In the genomic region with DNA sequence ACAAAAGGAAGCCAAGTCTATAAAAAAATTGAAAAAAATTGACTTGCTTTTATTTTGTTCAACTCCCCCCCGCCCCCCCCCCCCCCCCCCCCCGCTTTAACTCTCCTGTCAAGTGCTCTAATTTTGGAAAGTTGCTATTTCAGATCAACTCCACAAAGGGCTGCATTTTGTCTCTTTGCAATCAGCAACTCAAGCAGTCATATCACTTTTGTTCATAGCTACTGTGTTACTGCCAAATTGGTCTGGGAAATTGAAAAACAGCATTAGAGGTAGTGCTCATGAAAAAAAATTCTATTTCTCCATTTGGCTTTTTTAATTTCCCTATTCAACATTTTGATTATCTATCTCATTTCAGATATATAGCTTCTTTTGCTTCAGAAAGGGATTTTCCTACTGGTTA, we compare ENCODE assay signal across 28 cellular contexts.
"Had no signal": no experiment of that assay in that cellular context is flagged by ENCODE, and none has a peak within 500 bp of the region (broad histone marks: within the 10 kb centered on the region; RNA-seq: fewer than 3 reads in every experiment).

No MANE protein-coding gene starts in this region.

- H3K4me2 ChIP-seq: neural progenitor cell, smooth muscle cell had no signal

- DNase-seq: naive thymus-derived CD4-positive, alpha-beta T cell; natural killer cell; occipital lobe; ovary; posterior cingulate gyrus; psoas muscle; spleen; stimulated activated CD4-positive, alpha-beta T cell treated with anti-CD3 and anti-CD28 coated beads, Interleukin-12 subunit alpha, Interleukin-12 subunit beta, amount 100 ng/mL, for 4 hours; stimulated activated CD4-positive, alpha-beta T cell treated with anti-CD3 and anti-CD28 coated beads, Interleukin-1b, Interleukin-23, amount 100 ng/mL, for 48 hours; stimulated activated CD4-positive, alpha-beta T cell treated with anti-CD3 and anti-CD28 coated beads, Interleukin-4, amount 100 ng/mL, for 1 hour; stimulated activated CD4-positive, alpha-beta T cell treated with anti-CD3 and anti-CD28 coated beads, Interleukin-4, amount 100 ng/mL, for 4 hours; stimulated activated CD8-positive, alpha-beta memory T cell treated with anti-CD3 and anti-CD28 coated beads, Interleukin-4, amount 100 ng/mL, for 48 hours; stimulated activated naive CD4-positive, alpha-beta T cell; stimulated activated naive CD8-positive, alpha-beta T cell treated with anti-CD3 and anti-CD28 coated beads, Interleukin-15, amount 100 ng/mL, for 72 hours; stimulated activated naive CD8-positive, alpha-beta T cell treated with anti-CD3 and anti-CD28 coated beads, Interleukin-15, Interleukin-2, amounts not matched to agents 100 U/mL and 50 U/mL, for 24 hours; substantia nigra; testis; tibial artery; transverse colon; upper lobe of right lung; uterus had no signal

- H2AFZ ChIP-seq: neural progenitor cell, parathyroid adenoma had no signal

- H3K4me1 ChIP-seq: neural progenitor cell, parathyroid adenoma, psoas muscle, spleen, suprapubic skin, testis, tibial artery, transverse colon, upper lobe of right lung, uterus had no signal

- H3K9ac ChIP-seq: neural progenitor cell, parathyroid adenoma had no signal

- H3K4me3 ChIP-seq: neural progenitor cell, ovary, psoas muscle, skin epidermis, smooth muscle cell, spleen, suprapubic skin, testis, tibial artery, transverse colon, upper lobe of right lung, uterus had no signal

- H3K79me2 ChIP-seq: parathyroid adenoma had no signal

- H3K27me3 ChIP-seq: neural progenitor cell, ovary, spleen, suprapubic skin, testis, tibial artery, transverse colon, upper lobe of right lung, uterus had no signal

- ATAC-seq: naive thymus-derived CD4-positive, alpha-beta T cell; natural killer cell; psoas muscle; sciatic nerve; stimulated activated memory B cell treated with anti-CD40 and anti-IgM and Interleukin-4, amounts not matched to agents 10 μg/mL and 1 μg/mL and 100 μg/mL, for 72 hours; stimulated activated naive CD8-positive, alpha-beta T cell treated with anti-CD3 and anti-CD28 coated beads, Interleukin-15, amount 100 ng/mL, for 72 hours; stimulated activated naive CD8-positive, alpha-beta T cell treated with anti-CD3 and anti-CD28 coated beads, Interleukin-15, Interleukin-2, amounts not matched to agents 100 U/mL and 50 U/mL, for 24 hours; upper lobe of right lung had no signal

- H3K36me3 ChIP-seq: neural progenitor cell, ovary, spleen, suprapubic skin, tibial artery, transverse colon, upper lobe of right lung, uterus had no signal

- H3K9me3 ChIP-seq: ovary, psoas muscle, suprapubic skin, testis, tibial artery, transverse colon, upper lobe of right lung, uterus had no signal

- H3K27ac ChIP-seq: neural progenitor cell, ovary, parathyroid adenoma, psoas muscle, skin epidermis, spleen, suprapubic skin, testis, tibial artery, transverse colon, upper lobe of right lung, uterus had no signal
